30 cellular contexts compared by ENCODE assay signal in the genomic region with DNA sequence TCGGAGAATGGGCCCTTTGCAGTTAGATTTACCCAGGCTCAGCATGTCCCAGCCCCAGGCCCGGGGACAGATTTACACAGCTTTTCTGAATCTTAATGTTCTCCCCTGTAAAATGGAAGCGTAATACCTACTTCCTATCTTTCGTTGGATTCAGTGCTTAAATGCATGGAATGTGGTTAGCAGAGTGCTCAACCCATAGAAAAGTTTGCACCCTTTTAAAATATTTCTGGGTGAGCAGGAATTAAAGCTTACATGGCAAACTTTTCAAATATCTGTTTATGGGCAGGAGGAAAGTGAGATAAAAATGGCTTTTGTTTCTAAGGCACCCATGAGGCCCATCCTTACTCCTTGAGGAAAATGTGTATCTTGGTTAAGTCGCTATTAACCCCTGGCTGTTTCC.
"Had no signal": no experiment of that assay in that cellular context is flagged by ENCODE, and none has a peak within 500 bp of the region (broad histone marks: within the 10 kb centered on the region; RNA-seq: fewer than 3 reads in every experiment).

No MANE protein-coding gene starts in this region.

- H3K9me3 ChIP-seq: adrenal gland, ascending aorta, body of pancreas, breast epithelium had no signal

- ATAC-seq: activated naive CD4-positive, alpha-beta T cell treated with anti-CD3 and anti-CD28 coated beads, Interleukin-2, amount 50 U/mL, for 72 hours; activated naive CD8-positive, alpha-beta T cell treated with anti-CD3 and anti-CD28 coated beads, Interleukin-2, amount 50 U/mL, for 24 hours; activated T-cell treated with anti-CD3 and anti-CD28 coated beads, Interleukin-2, amount 50 U/mL, for 4 hours; activated T-cell treated with anti-CD3 and anti-CD28 coated beads, Interleukin-2, amount 50 U/mL, for 72 hours; activated T-helper 17 cell treated with anti-CD3 and anti-CD28 coated beads, Interleukin-2, amount 50 U/mL, for 72 hours; body of pancreas had no signal

- H3K4me3 ChIP-seq: adrenal gland, ascending aorta, body of pancreas, breast epithelium, cardiac muscle cell had no signal

- H3K4me1 ChIP-seq: adrenal gland, ascending aorta, body of pancreas, breast epithelium had no signal

- H3K36me3 ChIP-seq: adrenal gland, ascending aorta, brain microvascular endothelial cell, breast epithelium, cardiac muscle cell had no signal

- H3K27me3 ChIP-seq: adrenal gland, ascending aorta, body of pancreas, brain microvascular endothelial cell, cardiac muscle cell had no signal

- DNase-seq: activated effector memory CD4-positive, alpha-beta T cell treated with Interleukin-2 at 50 U/mL for 16 hours; activated gamma-delta T cell; activated gamma-delta T cell treated with Interleukin-2 at 50 U/mL for 16 hours; activated naive CD4-positive, alpha-beta T cell; activated naive CD4-positive, alpha-beta T cell treated with anti-CD3 and anti-CD28 coated beads for 36 hours; activated naive CD4-positive, alpha-beta T cell treated with anti-CD3 and anti-CD28 coated beads, Interleukin-2, amount 10 ng/mL, durations not matched to agents 7 days and 5 days; activated naive CD4-positive, alpha-beta T cell treated with anti-CD3 and anti-CD28 coated beads, Interleukin-2, amount 50 U/mL, for 16 hours; activated naive CD4-positive, alpha-beta T cell treated with Interleukin-2 at 50 U/mL for 16 hours; activated naive CD8-positive, alpha-beta T cell treated with anti-CD3 and anti-CD28 coated beads for 36 hours; activated naive CD8-positive, alpha-beta T cell treated with anti-CD3 and anti-CD28 coated beads, Interleukin-2, amount 10 ng/mL, durations not matched to agents 7 days and 5 days; activated naive CD8-positive, alpha-beta T cell treated with anti-CD3 and anti-CD28 coated beads, Interleukin-2, amount 50 U/mL, for 24 hours; activated T-cell treated with anti-CD3 and anti-CD28 coated beads, Interleukin-2, amount 50 U/mL, for 24 hours; activated T-cell treated with anti-CD3 and anti-CD28 coated beads, Interleukin-2, amount 50 U/mL, for 4 hours; activated T-cell treated with anti-CD3 and anti-CD28 coated beads, Interleukin-2, amount 50 U/mL, for 48 hours; activated T-cell treated with anti-CD3 and anti-CD28 coated beads, Interleukin-2, amount 50 U/mL, for 72 hours; adrenal gland; amniotic stem cell; amygdala; anterior cingulate cortex; aorta; body of pancreas; brain microvascular endothelial cell; caudate nucleus; central memory CD4-positive, alpha-beta T cell; cerebellar nuclear complex had no signal

- H3K27ac ChIP-seq: adrenal gland, ascending aorta, body of pancreas, brain microvascular endothelial cell, breast epithelium, cardiac muscle cell had no signal
